ENCODE assay signal across 8 cellular contexts in the genomic region with DNA sequence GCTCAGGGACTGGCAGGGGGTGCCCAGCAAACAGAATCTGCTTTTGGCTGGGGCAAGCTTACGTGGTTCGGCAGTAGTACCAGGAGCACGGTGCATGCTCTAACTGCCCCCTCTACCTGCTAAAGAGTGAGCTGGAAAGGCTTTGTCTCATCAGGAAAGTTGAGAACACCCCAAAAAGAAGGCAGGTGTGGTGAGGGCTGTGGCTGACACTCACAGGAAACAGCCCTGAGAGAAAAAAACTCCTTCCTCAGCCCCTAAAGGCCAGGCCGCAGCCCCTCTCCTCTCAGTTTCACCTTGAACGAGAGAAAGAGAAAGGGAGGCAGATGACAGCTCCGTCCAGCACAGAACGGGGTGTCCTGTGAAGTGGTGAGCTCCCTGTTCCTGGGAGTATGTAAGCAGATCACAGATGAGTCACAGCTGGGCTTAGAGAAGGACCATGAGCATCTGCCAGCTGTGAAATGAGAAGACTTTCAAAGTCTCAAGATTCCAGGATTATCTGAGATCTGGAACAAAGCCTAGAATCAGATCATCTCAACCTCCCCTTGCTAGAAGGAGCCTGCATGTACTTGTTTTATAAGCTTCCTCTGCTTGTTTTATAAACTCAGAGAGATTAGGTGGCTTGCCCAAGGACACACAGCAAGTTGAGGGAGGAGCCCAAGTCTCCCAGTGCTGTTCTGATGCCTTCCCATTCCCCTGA. TPM values are rescaled to one million over a fixed set of nuclear protein-coding genes. Genes with fewer than 3 reads are reported as not detected.
DNase-seq lines count a peak whose midpoint lies in the region; ATAC-seq and TF ChIP-seq lines count a peak whose summit lies in the region.

No MANE protein-coding gene starts in this region.

- H3K79me1 ChIP-seq in mesenchymal stem cell (replicated peaks; ENCODE audit: low read length, poor library complexity, severe bottlenecking) = no peaks in the 10 kb centered on the region

- H3K4ac ChIP-seq in mesenchymal stem cell (ENCODE audit: low read depth in 1 of 2, low read length in 2 of 2) = no peak overlapping the region

- H3K27ac ChIP-seq in mesenchymal stem cell (ENCODE audit: low read length, poor library complexity, severe bottlenecking) = no peak overlapping the region

- H3K9ac ChIP-seq in mesenchymal stem cell (ENCODE audit: low read length) = no peak overlapping the region

- no peak overlapping the region for H3K27ac Mint-ChIP-seq in HFFc6
- peak overlapping the region; percentile 96 for H3K27ac Mint-ChIP-seq in activated CD4-positive, alpha-beta memory T cell treated with anti-CD3 and anti-CD28 coated beads for 36 hours
- no peak overlapping the region for H3K27ac Mint-ChIP-seq in mesothelial cell of epicardium

- H3K9me3 Mint-ChIP-seq in HFFc6 = no peaks in the 10 kb centered on the region
- no peaks in the 10 kb centered on the region for H3K9me3 Mint-ChIP-seq in activated CD4-positive, alpha-beta memory T cell treated with anti-CD3 and anti-CD28 coated beads for 36 hours
- H3K9me3 Mint-ChIP-seq in mesothelial cell of epicardium = no peaks in the 10 kb centered on the region

- H3K36me3 Mint-ChIP-seq in HFFc6 (ENCODE audit: low read depth) = no peaks in the 10 kb centered on the region
- H3K36me3 Mint-ChIP-seq in activated CD4-positive, alpha-beta memory T cell treated with anti-CD3 and anti-CD28 coated beads for 36 hours = peaks cover 46% of the 10 kb centered on the region
- no peaks in the 10 kb centered on the region for H3K36me3 Mint-ChIP-seq in mesothelial cell of epicardium

- DNase-seq in HFFc6 (peak; percentile 47), mesenchymal stem cell (peak; percentile 17), omental fat pad (ENCODE audit: low spot score) (no peak), middle frontal gyrus (ENCODE audit: extremely low spot score, low spot score) (no peak), mesothelial cell of epicardium (ENCODE audit: low spot score in 2 of 2, unreplicated experiment in 2 of 2) (no peak), NCI-H1417 treated with DMSO at 0.1 percent for 48 hours (lab: John Stamatoyannopoulos, UW) (no peak)
- peak; percentile 72 for DNase-seq in activated CD4-positive, alpha-beta memory T cell treated with anti-CD3 and anti-CD28 coated beads for 36 hours

- H3K4me1 ChIP-seq in mesenchymal stem cell (ENCODE audit: control insufficient read depth, insufficient read depth, low read depth, low read length) = peaks cover 24% of the 10 kb centered on the region

- intact Hi-C loops in activated CD4-positive, alpha-beta memory T cell treated with anti-CD3 and anti-CD28 coated beads for 36 hours (cut with micrococcal nuclease) = no loop called here

- no peaks in the 10 kb centered on the region for H3K36me3 ChIP-seq in mesenchymal stem cell (ENCODE audit: control insufficient read depth in 1 of 2, insufficient read depth in 2 of 2, low read depth in 1 of 2, low read length in 2 of 2)

- no peak overlapping the region for H3K4me2 ChIP-seq in mesenchymal stem cell (ENCODE audit: low read length, poor library complexity, severe bottlenecking)

- H3K4me1 Mint-ChIP-seq in HFFc6 (ENCODE audit: low read depth) (peaks cover 15% of the 10 kb centered on the region), mesothelial cell of epicardium (peaks cover 22% of the 10 kb centered on the region)
- peaks cover 94% of the 10 kb centered on the region for H3K4me1 Mint-ChIP-seq in activated CD4-positive, alpha-beta memory T cell treated with anti-CD3 and anti-CD28 coated beads for 36 hours (ENCODE audit: low read depth)

- no peak overlapping the region for H2BK12ac ChIP-seq in mesenchymal stem cell (ENCODE audit: low read length in 2 of 2)

- no peaks in the 10 kb centered on the region for H3K9me3 ChIP-seq in mesenchymal stem cell (ENCODE audit: control insufficient read depth, low read length)

- H2AK5ac ChIP-seq in mesenchymal stem cell (ENCODE audit: low read length, severe bottlenecking) = peak overlapping the region; percentile 29

- H4K91ac ChIP-seq in mesenchymal stem cell (ENCODE audit: low read length) = no peak overlapping the region

- H3K27me3 ChIP-seq in mesenchymal stem cell (ENCODE audit: control insufficient read depth in 1 of 2, insufficient read depth in 1 of 2, low read length in 2 of 2) = peaks cover 0 to 38% of the 10 kb centered on the region in 2 experiments

- ATAC-seq in GM18498 (IDR thresholded peaks at IDR 0.05; ENCODE audit: unreplicated experiment) (peak; percentile 40), omental fat pad (ENCODE audit: low FRiP score) (no peak)

- H4K8ac ChIP-seq in mesenchymal stem cell (ENCODE audit: low read length) = no peak overlapping the region

- H3K23ac ChIP-seq in mesenchymal stem cell (ENCODE audit: low read length in 2 of 2) = no peak overlapping the region

- no peak overlapping the region for H3K4me3 Mint-ChIP-seq in HFFc6
- peak overlapping the region; percentile 50 for H3K4me3 Mint-ChIP-seq in activated CD4-positive, alpha-beta memory T cell treated with anti-CD3 and anti-CD28 coated beads for 36 hours
- H3K4me3 Mint-ChIP-seq in mesothelial cell of epicardium = no peak overlapping the region

- H3K4me3 ChIP-seq in mesenchymal stem cell (ENCODE audit: insufficient read depth in 1 of 2, low read depth in 1 of 2, low read length in 2 of 2) = no peak overlapping the region

- H2BK15ac ChIP-seq in mesenchymal stem cell (ENCODE audit: low read depth, poor library complexity, severe bottlenecking) = no peak overlapping the region

- no peak overlapping the region for H2AFZ ChIP-seq in mesenchymal stem cell (ENCODE audit: low read depth, low read length)

- no peak overlapping the region for H3K14ac ChIP-seq in mesenchymal stem cell (ENCODE audit: low read length in 2 of 2)

- H3K27me3 Mint-ChIP-seq in HFFc6 (ENCODE audit: insufficient read depth) = peaks cover 16% of the 10 kb centered on the region
- no peaks in the 10 kb centered on the region for H3K27me3 Mint-ChIP-seq in activated CD4-positive, alpha-beta memory T cell treated with anti-CD3 and anti-CD28 coated beads for 36 hours
- no peaks in the 10 kb centered on the region for H3K27me3 Mint-ChIP-seq in mesothelial cell of epicardium (ENCODE audit: low read depth)

- CTCF ChIA-PET in activated CD4-positive, alpha-beta memory T cell treated with anti-CD3 and anti-CD28 coated beads for 36 hours (lab: Charles Lee) = interaction anchor here (0.6 to 9.6 kb wide), 14 partner anchors 8 to 1550 kb away, joined by 3 to 65 read pairs (median 4); a partner anchor contains a TSS

- POLR2A ChIA-PET in activated CD4-positive, alpha-beta memory T cell treated with anti-CD3 and anti-CD28 coated beads for 36 hours (lab: Charles Lee) = interaction anchor here (0.7 to 5.5 kb wide), 7 partner anchors 8 to 26 kb away, joined by 3 to 75 read pairs (median 5); a partner anchor contains a TSS

- no peak overlapping the region for H3K18ac ChIP-seq in mesenchymal stem cell (ENCODE audit: low read depth in 1 of 2, low read length in 2 of 2)

- H2BK120ac ChIP-seq in mesenchymal stem cell (ENCODE audit: low read depth, low read length) = no peak overlapping the region

- H2BK5ac ChIP-seq in mesenchymal stem cell (ENCODE audit: low read depth, low read length, poor library complexity, severe bottlenecking) = no peak overlapping the region

- 87% methylated on average over 7 of the region's 7 CpGs for WGBS in mesenchymal stem cell

- no peak for TF ChIP-seq CTCF in HFFc6 (IDR thresholded peaks at IDR 0.05)
- no peak for TF ChIP-seq CTCF in omental fat pad (IDR thresholded peaks at IDR 0.05)
- TF ChIP-seq CTCF in mesothelial cell of epicardium (IDR thresholded peaks at IDR 0.05; ENCODE audit: unreplicated experiment) = no peak

RNA-seq across cellular contexts. Expression of a gene that starts 13.4 kb away (rescaled TPM):
- under 1 TPM; 0.38 to 0.81 (median 0.63) TPM for total RNA-seq in HFFc6 (2021; fragmentation: NEBNext Ultra II Directional; extraction: Animal tissue kit (Norgen Biotek cat#: 25700))
- 100 to 1,000 TPM; 190 to 196 TPM for total RNA-seq in activated CD4-positive, alpha-beta memory T cell treated with anti-CD3 and anti-CD28 coated beads for 36 hours
- polyA plus RNA-seq in mesenchymal stem cell (2013, experiment 1 of 2) = 0.97 TPM
- polyA plus RNA-seq in mesenchymal stem cell (2013, experiment 2 of 2) = 0.95 TPM
- total RNA-seq in omental fat pad (100 to 1,000 TPM in 3 of 4 donors, 10 to 100 TPM in 1; 87.4 to 327 (median 154) TPM), mesothelial cell of epicardium (0.11 TPM in 1 of 3 replicates, not detected in the others)

RNA-seq across cellular contexts. Expression of a gene that starts 20.8 kb away (rescaled TPM):
- total RNA-seq in HFFc6 (2021; fragmentation: NEBNext Ultra II Directional; extraction: Animal tissue kit (Norgen Biotek cat#: 25700)) = under 1 TPM in 1 of 6 experiments, not detected in 5; 0.06 TPM
- total RNA-seq in activated CD4-positive, alpha-beta memory T cell treated with anti-CD3 and anti-CD28 coated beads for 36 hours = under 1 TPM in 1 of 2 experiments, not detected in 1; 0.34 TPM
- 0.03 TPM for polyA plus RNA-seq in mesenchymal stem cell (2013, experiment 1 of 2)
- 0.04 TPM for polyA plus RNA-seq in mesenchymal stem cell (2013, experiment 2 of 2)
- total RNA-seq in omental fat pad (under 1 TPM in 2 of 4 donors, not detected in 2; 0.28 to 0.84 TPM), mesothelial cell of epicardium (4.0 to 5.6 TPM (median 4.9 TPM) in 3 replicates)

Comparison
In these comparisons a context has a peak if more than half of its experiments do, and no peak if none do; other contexts are left out.
1. DNase-seq: peak in HFFc6 (single experiment), activated CD4-positive, alpha-beta memory T cell treated with anti-CD3 and anti-CD28 coated beads for 36 hours (single experiment) and mesenchymal stem cell (single experiment); none in omental fat pad (single experiment), middle frontal gyrus (single experiment), mesothelial cell of epicardium (0 of 2) and NCI-H1417 treated with DMSO at 0.1 percent for 48 hours (single experiment).
2. RNA of a gene that starts 13.4 kb away (total RNA-seq): 87.4 to 327 TPM in omental fat pad and 190 to 196 TPM in activated CD4-positive, alpha-beta memory T cell treated with anti-CD3 and anti-CD28 coated beads for 36 hours; 0.38 to 0.81 TPM in HFFc6 and 0.11 TPM in mesothelial cell of epicardium; every median in the first group is over 10 times any median in the second.